In genomic region chr4:143156853-143157252, GRCh38 we compare ENCODE assay signal across 7 cellular contexts.
"Had no signal": no experiment of that assay in that cellular context is flagged by ENCODE, and none has a peak within 500 bp of the region (broad histone marks: within the 10 kb centered on the region; RNA-seq: fewer than 3 reads in every experiment).

No MANE protein-coding gene starts in this region.

- DNase-seq: IMR-90, KBM-7, KG1 had no signal

- ATAC-seq: HepG2, K562 had no signal

- H3K27ac ChIP-seq: HL-60, KMS-11 had no signal

- H3K4me3 ChIP-seq: K562 had no signal
